ENCODE assay signal across 17 cellular contexts in the genomic region with DNA sequence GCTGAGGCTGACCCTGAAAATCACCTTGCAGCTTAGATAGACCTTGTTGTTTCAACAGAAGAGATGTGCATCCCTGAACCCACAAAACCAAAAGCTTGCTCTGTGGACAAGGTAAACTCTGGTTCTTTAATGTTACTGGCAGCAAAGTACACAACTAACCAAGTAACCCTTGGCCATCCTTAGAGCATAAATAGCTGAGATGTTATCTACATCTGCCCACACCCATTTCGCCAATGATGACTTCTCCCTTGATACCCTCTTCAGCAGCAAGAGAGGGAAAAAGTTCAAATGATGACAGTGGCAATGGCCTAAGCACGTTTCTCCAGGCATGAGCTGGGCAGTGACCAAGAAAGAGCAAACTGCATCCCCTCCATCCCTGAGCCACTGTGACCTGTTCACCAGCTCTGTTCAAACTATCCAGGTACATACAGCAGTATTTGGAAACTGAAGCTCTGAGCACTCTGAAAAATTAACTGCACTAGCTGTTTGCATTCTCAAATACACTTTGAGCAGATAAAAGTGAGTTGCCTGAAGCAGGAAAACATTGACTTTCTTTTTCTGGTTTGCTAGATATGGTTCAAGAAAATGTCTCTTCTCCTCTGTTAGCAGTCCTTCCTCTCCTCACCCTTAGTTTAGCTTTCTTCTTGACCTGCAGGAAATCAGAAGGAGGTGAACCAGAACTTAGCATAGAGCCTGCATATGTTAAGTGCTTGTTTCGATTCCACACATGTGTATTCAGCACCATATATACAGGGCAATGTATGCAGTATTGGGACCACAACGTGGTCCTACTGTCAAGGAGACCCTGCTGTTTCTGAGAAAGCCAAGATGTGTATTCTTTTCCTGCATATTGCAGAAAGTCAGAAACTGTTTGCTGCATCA.
A peak's percentile ranks its signal among the peaks of the same experiment; 100 is the strongest.
DNase-seq lines count a peak whose midpoint lies in the region; ATAC-seq, FAIRE-seq and TF ChIP-seq lines count a peak whose summit lies in the region.
"Had no signal": no experiment of that assay in that cellular context is flagged by ENCODE, and none has a peak within 500 bp of the region (broad histone marks: within the 10 kb centered on the region; RNA-seq: fewer than 3 reads in every experiment).

No MANE protein-coding gene starts in this region.

- H3K27ac Mint-ChIP-seq in CD4-positive, alpha-beta memory T cell: peak overlapping the region; percentile 10 to 85 (median 74)
- H3K27ac Mint-ChIP-seq: dendritic cell treated with granulocyte-macrophage colony-stimulating factor and Interleukin-4, amounts not matched to agents 40 ng/mL and 50 ng/mL, for 4 days had no signal

- CTCF ChIA-PET in CD4-positive, alpha-beta memory T cell (lab: Charles Lee; ENCODE audit: partially characterized antibody): interaction anchor here (0.6 to 2.2 kb wide), 10 partner anchors 9 to 366 kb away, joined by 3 to 6 read pairs (median 4); no protein-coding TSS in a partner anchor
- CTCF ChIA-PET in GM12878 (lab: Yijun Ruan, JAX): interaction anchor here (1.2 to 1.4 kb wide), 2 partner anchors 9 to 246 kb away, joined by 3 to 6 read pairs; no protein-coding TSS in a partner anchor

- no peaks in the 10 kb centered on the region for H3K27me3 ChIP-seq in BLaER1
- no peaks in the 10 kb centered on the region for H3K27me3 ChIP-seq in CD4-positive, alpha-beta memory T cell (ENCODE audit: insufficient read depth, low read length)
- no peaks in the 10 kb centered on the region for H3K27me3 ChIP-seq in GM12878 (replicated peaks in 1 of 2; ENCODE audit: control insufficient read depth in 2 of 2, insufficient read depth in 2 of 2, low read length in 1 of 2)
- no peaks in the 10 kb centered on the region for H3K27me3 ChIP-seq in lower lobe of right lung (ENCODE audit: low read depth)
- H3K27me3 ChIP-seq: brain microvascular endothelial cell, suprapubic skin had no signal

- H3K36me3 ChIP-seq in BLaER1: no peaks in the 10 kb centered on the region; the same call in 1 of the 2 replicates
- H3K36me3 ChIP-seq in CD4-positive, alpha-beta memory T cell (ENCODE audit: insufficient read depth, low read length): no peaks in the 10 kb centered on the region
- no peaks in the 10 kb centered on the region for H3K36me3 ChIP-seq in GM12878 (ENCODE audit: control insufficient read depth in 2 of 2, insufficient read depth in 2 of 2, low read length in 1 of 2)
- H3K36me3 ChIP-seq in lower lobe of right lung: no peaks in the 10 kb centered on the region
- H3K36me3 ChIP-seq: brain microvascular endothelial cell, suprapubic skin had no signal

- H3K9ac ChIP-seq in BLaER1: no peak overlapping the region; the same call in 1 of the 2 replicates
- H3K9ac ChIP-seq in GM12878 (ENCODE audit: control insufficient read depth, insufficient read depth, low read length): no peak overlapping the region

- H4K20me1 ChIP-seq in BLaER1 (no peaks in the 10 kb centered on the region), GM12878 (ENCODE audit: control insufficient read depth, insufficient read depth) (no peaks in the 10 kb centered on the region)

- no peak for TF ChIP-seq EP300 in GM12878 (IDR thresholded peaks at IDR 0.05; ENCODE audit: borderline replicate concordance in 1 of 2, control insufficient read depth in 1 of 2, low read depth in 2 of 2, low read length in 2 of 2)

- POLR2A ChIA-PET in CD4-positive, alpha-beta memory T cell (lab: Charles Lee; ENCODE audit: partially characterized antibody): interaction anchor here (0.9 to 2.9 kb wide), 8 partner anchors 46 to 233 kb away, joined by 3 to 13 read pairs (median 4); no protein-coding TSS in a partner anchor
- POLR2A ChIA-PET in GM12878 (lab: Charles Lee): interaction anchor here (0.6 to 0.9 kb wide), 3 partner anchors 10 to 230 kb away, joined by 3 read pairs; no protein-coding TSS in a partner anchor

- H3K4me3 Mint-ChIP-seq in CD4-positive, alpha-beta memory T cell: peak overlapping the region in 6 of 8 donors; percentile 29 to 80 (median 34)
- H3K4me3 Mint-ChIP-seq: dendritic cell treated with granulocyte-macrophage colony-stimulating factor and Interleukin-4, amounts not matched to agents 40 ng/mL and 50 ng/mL, for 4 days had no signal

- RAD21 ChIA-PET in GM12878 (lab: Charles Lee; ENCODE audit: unreplicated experiment): interaction anchor here (1.0 to 2.7 kb wide), 5 partner anchors 11 to 234 kb away, joined by 3 to 8 read pairs (median 4); no protein-coding TSS in a partner anchor

- no peaks in the 10 kb centered on the region for H3K79me2 ChIP-seq in GM12878 (ENCODE audit: control insufficient read depth, insufficient read depth, low read length)

- no peak for TF ChIP-seq POLR2A in GM12878 (IDR thresholded peaks at IDR 0.05; ENCODE audit: low read depth, low read length)

- no peak overlapping the region for H2AFZ ChIP-seq in GM12878 (ENCODE audit: control insufficient read depth, low read depth, low read length)

- DNase-seq in CD4-positive, alpha-beta memory T cell: no peak
- DNase-seq in GM12878 (ENCODE audit: low read depth, low spot score) (no peak), COLO668 (lab: John Stamatoyannopoulos, UW; ENCODE audit: unreplicated experiment) (no peak), lower lobe of right lung (no peak), NCI-H1694 (lab: John Stamatoyannopoulos, UW) (no peak)
- DNase-seq: activated effector memory CD4-positive, alpha-beta T cell treated with Interleukin-2 at 50 U/mL for 16 hours; brain microvascular endothelial cell; mesenchymal stem cell; NCI-H1092; Right ventricle myocardium superior; T1000 had no signal

- no peaks in the 10 kb centered on the region for H3K27me3 Mint-ChIP-seq in CD4-positive, alpha-beta memory T cell
- H3K27me3 Mint-ChIP-seq: dendritic cell treated with granulocyte-macrophage colony-stimulating factor and Interleukin-4, amounts not matched to agents 40 ng/mL and 50 ng/mL, for 4 days had no signal

- H3K9me3 ChIP-seq in BLaER1 (peaks cover 32% of the 10 kb centered on the region), GM12878 (replicated peaks; ENCODE audit: control insufficient read depth, insufficient read depth, low read length) (no peaks in the 10 kb centered on the region; the same call in 1 of the 3 replicates), lower lobe of right lung (no peaks in the 10 kb centered on the region)
- no peaks in the 10 kb centered on the region for H3K9me3 ChIP-seq in CD4-positive, alpha-beta memory T cell (ENCODE audit: control insufficient read depth in 1 of 2, low read length in 2 of 2)
- H3K9me3 ChIP-seq: suprapubic skin had no signal

- SMC1A ChIA-PET in GM12878 (lab: Charles Lee; ENCODE audit: uncharacterized antibody, unreplicated experiment): interaction anchor here (1.0 to 1.5 kb wide), 6 partner anchors 9 to 93 kb away, joined by 3 to 10 read pairs (median 4); no protein-coding TSS in a partner anchor

- intact Hi-C loops in CD4-positive, alpha-beta memory T cell (cut with micrococcal nuclease): loop anchor here (5.0 kb wide), 1 partner anchor 233 kb away; the partner anchor contains the start of gene FOXO1
- intact Hi-C loops in GM12878 (cut with micrococcal nuclease; ENCODE audit: unreplicated experiment): no loop called here
- intact Hi-C loops in lower lobe of right lung (cut with DNase I): no loop called here

- no peaks in the 10 kb centered on the region for H3K36me3 Mint-ChIP-seq in CD4-positive, alpha-beta memory T cell

- TF ChIP-seq CTCF in GM12878 (IDR thresholded peaks at IDR 0.05 in 2 of 3, conservative IDR thresholded peaks at IDR 0.05 in 1 of 3; ENCODE audit: control insufficient read depth in 2 of 3, extremely low read depth in 1 of 3, insufficient read depth in 1 of 3, low read depth in 3 of 3, low read length in 3 of 3) (no peak), lower lobe of right lung (IDR thresholded peaks at IDR 0.05) (no peak)

- H3K9me3 Mint-ChIP-seq in CD4-positive, alpha-beta memory T cell: no peaks in the 10 kb centered on the region
- H3K9me3 Mint-ChIP-seq: dendritic cell treated with granulocyte-macrophage colony-stimulating factor and Interleukin-4, amounts not matched to agents 40 ng/mL and 50 ng/mL, for 4 days had no signal

- peak overlapping the region; percentile 7; the same call in 1 of the 2 replicates for H3K4me3 ChIP-seq in BLaER1
- no peak overlapping the region for H3K4me3 ChIP-seq in CD4-positive, alpha-beta memory T cell (ENCODE audit: low read length in 2 of 2)
- no peak overlapping the region for H3K4me3 ChIP-seq in GM12878
- H3K4me3 ChIP-seq in lower lobe of right lung: no peak overlapping the region
- H3K4me3 ChIP-seq: K562, suprapubic skin had no signal

- FAIRE-seq in GM12878 (lab: Jason Lieb, UNC): no peak
- FAIRE-seq: K562 had no signal

- H3K4me1 ChIP-seq in BLaER1 (peaks cover 88% of the 10 kb centered on the region), GM12878 (ENCODE audit: control insufficient read depth, insufficient read depth, low read length) (peaks cover 19% of the 10 kb centered on the region), lower lobe of right lung (peaks cover 17% of the 10 kb centered on the region)
- H3K4me1 ChIP-seq in CD4-positive, alpha-beta memory T cell (ENCODE audit: insufficient read depth, low read length): peaks cover 65% of the 10 kb centered on the region

- H3K27ac ChIP-seq in BLaER1: peak overlapping the region; percentile 88
- H3K27ac ChIP-seq in CD4-positive, alpha-beta memory T cell (ENCODE audit: low read depth, low read length): no peak overlapping the region
- H3K27ac ChIP-seq in GM12878 (ENCODE audit: control insufficient read depth, insufficient read depth): no peak overlapping the region
- no peak overlapping the region for H3K27ac ChIP-seq in lower lobe of right lung
- H3K27ac ChIP-seq: brain microvascular endothelial cell, suprapubic skin had no signal

- WGBS in GM12878 (ENCODE audit: insufficient coverage, insufficient replicate concordance, low lambda C conversion rate, missing lambda C conversion rate): 59% methylated on average over 4 of the region's 4 CpGs

- peak overlapping the region; percentile 86 for H3K4me2 ChIP-seq in BLaER1
- H3K4me2 ChIP-seq in GM12878 (ENCODE audit: control insufficient read depth, insufficient read depth): no peak overlapping the region

- ATAC-seq in HG02885 (IDR thresholded peaks at IDR 0.05; ENCODE audit: poor library complexity, unreplicated experiment) (peak; percentile 49), GM12878 (0 out of 3 replicates have a peak, but pooled peaks have one; percentile 13), lower lobe of right lung (no peak)
- ATAC-seq: HCT116, K562 had no signal

- no TSS peak for BruUV-seq in GM12878 (replicated peaks; lab: Mats Ljungman, UMichigan)

- no peak for TF ChIP-seq RAD21 in GM12878 (IDR thresholded peaks at IDR 0.05; ENCODE audit: insufficient read depth, low read depth, low read length)

- peaks cover 46 to 74% (median 54%) of the 10 kb centered on the region in 4 donors for H3K4me1 Mint-ChIP-seq in CD4-positive, alpha-beta memory T cell

- in situ Hi-C loops in GM12878 (cut with MboI): no loop called here

TF ChIP-seq in GM12878, 131 proteins besides CTCF, POLR2A, EP300 and RAD21 (continues in another document):
- TF ChIP-seq FOS (IDR thresholded peaks at IDR 0.05; ENCODE audit: borderline replicate concordance, extremely low read depth, insufficient read length) (no peak), BMI1 (IDR thresholded peaks at IDR 0.05; ENCODE audit: borderline replicate concordance) (no peak), POLR2AphosphoS5 (IDR thresholded peaks at IDR 0.05; ENCODE audit: low read length) (no peak), ZNF217 (IDR thresholded peaks at IDR 0.05) (no peak), MTA2 (IDR thresholded peaks at IDR 0.05; ENCODE audit: low read depth) (no peak), ESRRA (IDR thresholded peaks at IDR 0.05; ENCODE audit: low read length) (no peak)

Comparison
In these comparisons a context has a peak if more than half of its experiments do, and no peak if none do; other contexts are left out.
1. ATAC-seq: peak in HG02885 (single experiment) and GM12878 (single experiment); none in lower lobe of right lung (0 of 2).